1 cellular context compared by ENCODE assay signal in genomic region chr12:16504200-16504599, GRCh38.
TF ChIP-seq lines count a peak whose summit lies in the region.

No MANE protein-coding gene starts in this region.

TF ChIP-seq in GM23338, 12 proteins besides CTCF, POLR2A, EP300 and RAD21 (continued from another document):
- TF ChIP-seq NANOG (IDR thresholded peaks at IDR 0.05; ENCODE audit: borderline replicate concordance) (no peak), ZNF114 (CRISPR knock-in tag; IDR thresholded peaks at IDR 0.05) (no peak), ZNF331 (CRISPR knock-in tag; IDR thresholded peaks at IDR 0.05; ENCODE audit: low read depth) (no peak), CREB1 (CRISPR knock-in tag; IDR thresholded peaks at IDR 0.05; ENCODE audit: low read depth) (no peak)
- TF ChIP-seq, protein P1, sequence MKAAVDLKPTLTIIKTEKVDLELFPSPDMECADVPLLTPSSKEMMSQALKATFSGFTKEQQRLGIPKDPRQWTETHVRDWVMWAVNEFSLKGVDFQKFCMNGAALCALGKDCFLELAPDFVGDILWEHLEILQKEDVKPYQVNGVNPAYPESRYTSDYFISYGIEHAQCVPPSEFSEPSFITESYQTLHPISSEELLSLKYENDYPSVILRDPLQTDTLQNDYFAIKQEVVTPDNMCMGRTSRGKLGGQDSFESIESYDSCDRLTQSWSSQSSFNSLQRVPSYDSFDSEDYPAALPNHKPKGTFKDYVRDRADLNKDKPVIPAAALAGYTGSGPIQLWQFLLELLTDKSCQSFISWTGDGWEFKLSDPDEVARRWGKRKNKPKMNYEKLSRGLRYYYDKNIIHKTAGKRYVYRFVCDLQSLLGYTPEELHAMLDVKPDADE (IDR thresholded peaks at IDR 0.05) = no peak
